In genomic region chr1:175307160-175307559, GRCh38 we compare ENCODE assay signal across 15 cellular contexts.
DNase-seq lines count a peak whose midpoint lies in the region; ATAC-seq, FAIRE-seq and TF ChIP-seq lines count a peak whose summit lies in the region.
"Had no signal": no experiment of that assay in that cellular context is flagged by ENCODE, and none has a peak within 500 bp of the region (broad histone marks: within the 10 kb centered on the region; RNA-seq: fewer than 3 reads in every experiment).

No MANE protein-coding gene starts in this region.

- no peaks in the 10 kb centered on the region for H4K20me1 ChIP-seq in MM.1S (ENCODE audit: insufficient read depth, low read length)

- DNase-seq in GM12892 (ENCODE audit: insufficient read length) (no peak), MM.1S (peak; percentile 53), T-helper 17 cell (no peak), stomach (no peak), GM13977 (ENCODE audit: low spot score) (no peak)
- no peak for DNase-seq in activated naive CD4-positive, alpha-beta T cell treated with anti-CD3 and anti-CD28 coated beads, Interleukin-2, amount 10 ng/mL, durations not matched to agents 7 days and 5 days
- DNase-seq: DMS79; SK-N-SH; stimulated activated naive CD4-positive, alpha-beta T cell treated with Interleukin-2 at 50 U/mL for 16 hours had no signal

- no peak overlapping the region for H3K4me3 Mint-ChIP-seq in T-helper 17 cell
- no peak overlapping the region for H3K4me3 Mint-ChIP-seq in activated naive CD4-positive, alpha-beta T cell treated with anti-CD3 and anti-CD28 coated beads, Interleukin-2, amount 10 ng/mL, durations not matched to agents 7 days and 5 days

- peak overlapping the region; percentile 47 for H2AFZ ChIP-seq in MM.1S (ENCODE audit: low read length)

- peaks cover 20% of the 10 kb centered on the region for H3K4me1 ChIP-seq in MM.1S (ENCODE audit: low read length)
- no peaks in the 10 kb centered on the region for H3K4me1 ChIP-seq in stomach
- H3K4me1 ChIP-seq: prostate gland had no signal

- H3K9ac ChIP-seq in MM.1S (ENCODE audit: low read length), result no peak overlapping the region
- H3K9ac ChIP-seq: SK-N-SH had no signal

- H3F3A ChIP-seq in MM.1S (ENCODE audit: insufficient read depth, low read length), result peaks cover 5% of the 10 kb centered on the region; the same call in 1 of the 2 replicates

- no peaks in the 10 kb centered on the region for H3K4me1 Mint-ChIP-seq in T-helper 17 cell
- no peaks in the 10 kb centered on the region for H3K4me1 Mint-ChIP-seq in activated naive CD4-positive, alpha-beta T cell treated with anti-CD3 and anti-CD28 coated beads, Interleukin-2, amount 10 ng/mL, durations not matched to agents 7 days and 5 days

- no peak for TF ChIP-seq POLR2A in GM12892 (IDR thresholded peaks at IDR 0.05; ENCODE audit: low read depth, low read length)
- no peak for TF ChIP-seq POLR2A in stomach (IDR thresholded peaks at IDR 0.05)

- peak; percentile 86 for ATAC-seq in GM19395 (IDR thresholded peaks at IDR 0.05; ENCODE audit: unreplicated experiment)
- peak; percentile 79 for ATAC-seq in HG02642 (IDR thresholded peaks at IDR 0.05; ENCODE audit: poor library complexity, unreplicated experiment)
- ATAC-seq in T-helper 17 cell, result no peak
- ATAC-seq: activated CD4-positive, CD25-positive, alpha-beta regulatory T cell treated with anti-CD3 and anti-CD28 coated beads, Interleukin-2, amount 50 U/mL, for 24 hours had no signal

- peak overlapping the region; percentile 61 for H3K4me2 ChIP-seq in MM.1S (ENCODE audit: low read depth, low read length)
- H3K4me2 ChIP-seq: SK-N-SH had no signal

- H3K9me3 ChIP-seq in MM.1S (replicated peaks; ENCODE audit: insufficient read depth, low read length), result no peaks in the 10 kb centered on the region
- H3K9me3 ChIP-seq in T-helper 17 cell (ENCODE audit: control insufficient read depth, low read length, poor library complexity, severe bottlenecking), result no peaks in the 10 kb centered on the region
- no peaks in the 10 kb centered on the region for H3K9me3 ChIP-seq in stomach
- H3K9me3 ChIP-seq: prostate gland, SK-N-SH had no signal

- in situ Hi-C loops in GM13977 (cut with MboI; ENCODE audit: low pct_unique_long_range_greater_than_20kb, low sequenced_read_pairs, unreplicated experiment), result no loop called here

- H3K36me3 Mint-ChIP-seq in T-helper 17 cell (ENCODE audit: low read depth), result no peaks in the 10 kb centered on the region
- no peaks in the 10 kb centered on the region for H3K36me3 Mint-ChIP-seq in activated naive CD4-positive, alpha-beta T cell treated with anti-CD3 and anti-CD28 coated beads, Interleukin-2, amount 10 ng/mL, durations not matched to agents 7 days and 5 days

- TF ChIP-seq EP300 in stomach (IDR thresholded peaks at IDR 0.05), result no peak

- peak overlapping the region; percentile 27; the same call in 1 of the 2 replicates for H3K27ac ChIP-seq in MM.1S (ENCODE audit: low read length)
- no peak overlapping the region for H3K27ac ChIP-seq in stomach
- H3K27ac ChIP-seq: prostate gland had no signal

- H3K9me3 Mint-ChIP-seq in activated naive CD4-positive, alpha-beta T cell treated with anti-CD3 and anti-CD28 coated beads, Interleukin-2, amount 10 ng/mL, durations not matched to agents 7 days and 5 days, result no peaks in the 10 kb centered on the region

- H3K4me3 ChIP-seq in MM.1S (ENCODE audit: low read length) (no peak overlapping the region; the same call in 1 of the 2 replicates), stomach (no peak overlapping the region)
- H3K4me3 ChIP-seq: prostate gland had no signal

- intact Hi-C loops in stomach (cut with DNase I; ENCODE audit: low total_unique reads), result no loop called here

- TF ChIP-seq CTCF in MM.1S (IDR thresholded peaks at IDR 0.05; ENCODE audit: low read length), result no peak
- no peak for TF ChIP-seq CTCF in stomach (IDR thresholded peaks at IDR 0.05)
- no peak for TF ChIP-seq CTCF in GM13977 (IDR thresholded peaks at IDR 0.05; ENCODE audit: extremely low read depth, insufficient read depth, missing control alignments)

- CTCF ChIA-PET in activated naive CD4-positive, alpha-beta T cell treated with anti-CD3 and anti-CD28 coated beads, Interleukin-2, amount 10 ng/mL, durations not matched to agents 7 days and 5 days (lab: Charles Lee), result interaction anchor here (1.5 to 6.6 kb wide), 3 partner anchors 11 to 155 kb away, joined by 3 to 40 read pairs (median 13); no protein-coding TSS in a partner anchor

- H3K27me3 ChIP-seq in MM.1S (replicated peaks; ENCODE audit: insufficient read depth, low read length) (no peaks in the 10 kb centered on the region), stomach (no peaks in the 10 kb centered on the region)

- no peaks in the 10 kb centered on the region for H3K79me2 ChIP-seq in MM.1S (ENCODE audit: low read length)

- H3K36me3 ChIP-seq in MM.1S (replicated peaks; ENCODE audit: insufficient read depth, low read length) (no peaks in the 10 kb centered on the region), stomach (no peaks in the 10 kb centered on the region)
- H3K36me3 ChIP-seq: prostate gland had no signal

- H3K27ac Mint-ChIP-seq in T-helper 17 cell, result no peak overlapping the region
- H3K27ac Mint-ChIP-seq in activated naive CD4-positive, alpha-beta T cell treated with anti-CD3 and anti-CD28 coated beads, Interleukin-2, amount 10 ng/mL, durations not matched to agents 7 days and 5 days, result no peak overlapping the region

- peak; percentile 83 for FAIRE-seq in GM12892 (lab: Jason Lieb, UNC)
- FAIRE-seq: frontal cortex, islet of Langerhans had no signal

- H3K9me2 ChIP-seq in MM.1S (replicated peaks; ENCODE audit: insufficient read depth, low read length), result no peaks in the 10 kb centered on the region
- H3K9me2 ChIP-seq: SK-N-SH had no signal

- 60 to 78% (median 66%) methylated on average over 3 of the region's 3 CpGs for WGBS in stomach, 5 donors

- peaks cover 22% of the 10 kb centered on the region for H3K27me3 Mint-ChIP-seq in T-helper 17 cell
- peaks cover 57% of the 10 kb centered on the region for H3K27me3 Mint-ChIP-seq in activated naive CD4-positive, alpha-beta T cell treated with anti-CD3 and anti-CD28 coated beads, Interleukin-2, amount 10 ng/mL, durations not matched to agents 7 days and 5 days
